ENCODE assay signal across 25 cellular contexts in the genomic region with DNA sequence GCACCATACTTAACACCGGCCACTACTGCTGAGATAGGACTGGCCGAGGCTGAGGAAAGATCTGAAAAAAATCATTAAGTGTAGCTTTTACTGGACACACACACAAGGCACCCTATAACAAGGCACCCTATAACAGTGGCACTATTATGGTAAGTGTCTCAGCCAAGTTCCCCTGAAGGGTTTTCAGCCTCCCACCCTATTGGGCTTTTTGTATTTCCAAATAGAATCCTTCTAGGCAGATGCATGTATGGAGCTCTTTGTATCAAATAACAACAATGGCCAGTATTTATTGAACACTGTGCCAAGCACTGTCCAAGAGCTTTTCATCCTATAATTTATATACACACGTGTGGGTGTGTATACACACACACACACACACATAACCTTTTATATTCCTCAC. TPM values are rescaled to one million over a fixed set of nuclear protein-coding genes. Genes with fewer than 3 reads are reported as not detected.
"Had no signal": no experiment of that assay in that cellular context is flagged by ENCODE, and none has a peak within 500 bp of the region (broad histone marks: within the 10 kb centered on the region; RNA-seq: fewer than 3 reads in every experiment).

No MANE protein-coding gene starts in this region.

- ATAC-seq: esophagus mucosa; heart right ventricle; left lung; lower lobe of right lung; mucosa of descending colon; right lobe of liver; stimulated activated naive CD8-positive, alpha-beta T cell treated with anti-CD3 and anti-CD28 coated beads, Interleukin-15, Interleukin-2, amounts not matched to agents 100 U/mL and 50 U/mL, for 24 hours had no signal

- DNase-seq: activated CD4-positive, alpha-beta T cell treated with anti-CD3 and anti-CD28 coated beads for 48 hours; activated CD4-positive, alpha-beta T cell treated with anti-CD3 and anti-CD28 coated beads, Interleukin-2, amount 50 U/mL, for 48 hours; activated CD8-positive, alpha-beta memory T cell treated with anti-CD3 and anti-CD28 coated beads for 24 hours; activated effector memory CD4-positive, alpha-beta T cell treated with Interleukin-2 at 50 U/mL for 16 hours; activated naive CD4-positive, alpha-beta T cell treated with Interleukin-2 at 50 U/mL for 16 hours; cerebellar nuclear complex; foreskin fibroblast; heart right ventricle; kidney glomerular epithelial cell; left lung; lower lobe of right lung; mesendoderm; mucosa of descending colon; right lobe of liver; stimulated activated CD4-positive, alpha-beta T cell treated with anti-CD3 and anti-CD28 coated beads, Interleukin-12 subunit alpha, Interleukin-12 subunit beta, amount 100 ng/mL, for 4 hours; stimulated activated CD4-positive, alpha-beta T cell treated with anti-CD3 and anti-CD28 coated beads, Interleukin-4, amount 100 ng/mL, for 1 hour; stimulated activated naive CD8-positive, alpha-beta T cell treated with anti-CD3 and anti-CD28 coated beads, Interleukin-15, Interleukin-2, amounts not matched to agents 100 U/mL and 50 U/mL, for 24 hours; T-helper 9 cell; thyroid gland; upper lobe of left lung had no signal

RNA-seq across cellular contexts. Expression of a gene that starts 23.3 kb away (rescaled TPM):
- total RNA-seq: bronchial epithelial cell; endothelial cell of umbilical vein; esophagus mucosa; posterior vena cava; right lobe of liver; T-helper 1 cell treated with Interleukin-12 subunit alpha and Interleukin-12 subunit beta and Interleukin-4 antibody, amounts not matched to agents 30 ng/mL and 1 ng/mL, for 36 hours; thyroid gland had no signal
